ENCODE assay signal across 13 cellular contexts in the genomic region with DNA sequence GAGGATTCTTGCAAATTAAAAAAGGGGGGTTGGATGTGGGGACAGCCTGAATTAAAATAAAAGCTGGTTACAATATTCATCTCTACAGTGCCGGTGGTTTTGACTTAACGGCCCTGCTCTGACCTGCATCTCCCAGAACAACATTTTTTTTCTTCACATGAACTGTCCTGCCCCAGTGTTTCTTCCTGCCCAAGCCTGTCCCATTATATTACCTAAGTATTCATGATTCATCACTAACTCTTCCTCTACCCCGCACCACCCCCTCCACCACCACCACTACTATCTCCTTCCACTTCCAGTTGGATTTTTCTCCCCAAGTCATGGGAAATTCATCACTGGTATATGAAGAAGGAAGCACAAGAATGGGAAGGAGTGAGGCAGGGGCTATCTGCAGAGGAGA.
DNase-seq lines count a peak whose midpoint lies in the region; ATAC-seq and TF ChIP-seq lines count a peak whose summit lies in the region.
"Had no signal": no experiment of that assay in that cellular context is flagged by ENCODE, and none has a peak within 500 bp of the region (broad histone marks: within the 10 kb centered on the region; RNA-seq: fewer than 3 reads in every experiment).

No MANE protein-coding gene starts in this region.

- no peaks in the 10 kb centered on the region for H3K79me2 ChIP-seq in mammary epithelial cell (ENCODE audit: insufficient read depth, low read length)
- H3K79me2 ChIP-seq in Karpas-422 (ENCODE audit: low read length): no peaks in the 10 kb centered on the region

- H3K36me3 ChIP-seq in mammary epithelial cell (ENCODE audit: insufficient read depth, low read length) (no peaks in the 10 kb centered on the region), Karpas-422 (ENCODE audit: insufficient read depth, low read length) (no peaks in the 10 kb centered on the region), lower lobe of right lung (no peaks in the 10 kb centered on the region)
- H3K36me3 ChIP-seq: BE2C, HAP-1 had no signal

- H3K4me2 ChIP-seq in mammary epithelial cell (ENCODE audit: insufficient read depth, low read depth, low read length): peak overlapping the region; percentile 66
- H3K4me2 ChIP-seq in Karpas-422 (ENCODE audit: low read depth, low read length, poor library complexity, severe bottlenecking): no peak overlapping the region
- H3K4me2 ChIP-seq: A549 had no signal

- intact Hi-C loops in mammary epithelial cell (cut with micrococcal nuclease): loop anchor here (5.0 kb wide), 1 partner anchor 807 kb away; no protein-coding TSS in a partner anchor
- intact Hi-C loops in lower lobe of right lung (cut with DNase I): no loop called here

- H3K9ac ChIP-seq in mammary epithelial cell (ENCODE audit: insufficient read depth, low read length): no peak overlapping the region
- no peak overlapping the region for H3K9ac ChIP-seq in Karpas-422 (ENCODE audit: low read length)

- CTCF ChIA-PET in mammary epithelial cell (lab: Charles Lee; ENCODE audit: low non-redundant PET): no interaction called here

- H3K27me3 ChIP-seq in mammary epithelial cell (ENCODE audit: insufficient read depth, low read length) (no peaks in the 10 kb centered on the region), foreskin keratinocyte (no peaks in the 10 kb centered on the region), Karpas-422 (ENCODE audit: low read length) (no peaks in the 10 kb centered on the region), lower lobe of right lung (ENCODE audit: low read depth) (no peaks in the 10 kb centered on the region)

- peak overlapping the region; percentile 81 for H2AFZ ChIP-seq in mammary epithelial cell (ENCODE audit: low read depth, low read length)
- H2AFZ ChIP-seq in Karpas-422 (ENCODE audit: low read length): no peak overlapping the region

- H3K9me3 ChIP-seq in mammary epithelial cell (replicated peaks; ENCODE audit: insufficient read depth, low read length) (no peaks in the 10 kb centered on the region), Karpas-422 (ENCODE audit: low read length) (no peaks in the 10 kb centered on the region), lower lobe of right lung (no peaks in the 10 kb centered on the region)
- H3K9me3 ChIP-seq: A549, BE2C, HAP-1 had no signal

- no peak overlapping the region for H3K27ac ChIP-seq in mammary epithelial cell (ENCODE audit: insufficient read depth, low read depth, low read length)
- H3K27ac ChIP-seq in foreskin keratinocyte: no peak overlapping the region
- H3K27ac ChIP-seq in Karpas-422 (ENCODE audit: low read length): no peak overlapping the region
- H3K27ac ChIP-seq in lower lobe of right lung: no peak overlapping the region
- H3K27ac ChIP-seq: A549, C4-2B had no signal

- in situ Hi-C loops in mammary epithelial cell (cut with MboI; ENCODE audit: low sequenced_read_pairs in 2 of 2): loop anchor here (5.0 to 25.0 kb wide), 7 partner anchors 238 to 552 kb away; no protein-coding TSS in a partner anchor

- peak; percentile 98 for ATAC-seq in foreskin keratinocyte
- ATAC-seq in HG03432 (IDR thresholded peaks at IDR 0.05; ENCODE audit: unreplicated experiment): no peak
- no peak for ATAC-seq in lower lobe of right lung
- ATAC-seq: A549 had no signal

- no peak overlapping the region for H3K4me3 ChIP-seq in mammary epithelial cell (replicated peaks in 1 of 3; ENCODE audit: insufficient read depth in 1 of 3, low read depth in 2 of 3, low read length in 3 of 3)
- no peak overlapping the region for H3K4me3 ChIP-seq in Karpas-422 (ENCODE audit: low read length)
- no peak overlapping the region for H3K4me3 ChIP-seq in lower lobe of right lung
- H3K4me3 ChIP-seq: A549, HAP-1 had no signal

- no peaks in the 10 kb centered on the region for H3K9me2 ChIP-seq in Karpas-422 (replicated peaks; ENCODE audit: insufficient read depth, low read length)

- H4K20me1 ChIP-seq in mammary epithelial cell (ENCODE audit: insufficient read depth, low read length) (no peaks in the 10 kb centered on the region), Karpas-422 (ENCODE audit: insufficient read depth, low read depth, low read length) (no peaks in the 10 kb centered on the region)

- H3K4me1 ChIP-seq in mammary epithelial cell (ENCODE audit: insufficient read depth, low read length) (peaks cover 14% of the 10 kb centered on the region), foreskin keratinocyte (peaks cover 6% of the 10 kb centered on the region), Karpas-422 (ENCODE audit: low read length) (peaks cover 4% of the 10 kb centered on the region; the same call in 1 of the 2 replicates), lower lobe of right lung (no peaks in the 10 kb centered on the region)
- H3K4me1 ChIP-seq: A549, BE2C, HAP-1 had no signal

- TSS peak; percentile 70 for BruUV-seq in mammary epithelial cell (replicated peaks; lab: Mats Ljungman, UMichigan)

- TF ChIP-seq CTCF in mammary epithelial cell (conservative IDR thresholded peaks at IDR 0.05 in 1 of 2, IDR thresholded peaks at IDR 0.05 in 1 of 2; ENCODE audit: extremely low read depth in 1 of 2, insufficient read depth in 1 of 2, low read depth in 1 of 2, low read length in 2 of 2) (no peak), foreskin keratinocyte (conservative IDR thresholded peaks at IDR 0.05) (no peak), lower lobe of right lung (IDR thresholded peaks at IDR 0.05) (no peak)

- WGBS in mammary epithelial cell (ENCODE audit: low coverage, missing lambda C conversion rate): 0% methylated on average over 3 of the region's 3 CpGs

- DNase-seq in M059J (ENCODE audit: low read depth): peak; percentile 9
- DNase-seq in mammary epithelial cell: peak; percentile 83
- peak; percentile 78 to 89 for DNase-seq in foreskin keratinocyte
- DNase-seq in Karpas-422: no peak
- DNase-seq in lower lobe of right lung: no peak
- DNase-seq: BE2C; CD4-positive, alpha-beta memory T cell; DND-41; GF-D8 had no signal

- dilution Hi-C loops in mammary epithelial cell (cut with HindIII; ENCODE audit: low sequenced_read_pairs): loop anchor here (25.0 kb wide), 3 partner anchors 238 to 562 kb away; no protein-coding TSS in a partner anchor

Comparison
In these comparisons a context has a peak if more than half of its experiments do, and no peak if none do; other contexts are left out.
1. DNase-seq: peak in M059J (single experiment), mammary epithelial cell (single experiment) and foreskin keratinocyte (2 of 2); none in Karpas-422 (single experiment) and lower lobe of right lung (single experiment).